9 cellular contexts compared by ENCODE assay signal in genomic region chr11:128776434-128777284, GRCh38.
DNase-seq lines count a peak whose midpoint lies in the region; ATAC-seq and FAIRE-seq lines count a peak whose summit lies in the region.
"Had no signal": no experiment of that assay in that cellular context is flagged by ENCODE, and none has a peak within 500 bp of the region (broad histone marks: within the 10 kb centered on the region; RNA-seq: fewer than 3 reads in every experiment).

No MANE protein-coding gene starts in this region.

- H3K27me3 ChIP-seq in small intestine (ENCODE audit: control insufficient read depth in 2 of 2, insufficient read depth in 2 of 2, low read length in 2 of 2) (no peaks in the 10 kb centered on the region), MG63 (no peaks in the 10 kb centered on the region)

- peak; percentile 73 for DNase-seq in CMK (ENCODE audit: low read depth)
- peak; percentile 41 for DNase-seq in Jurkat, Clone E6-1 (ENCODE audit: low read depth, low spot score)
- DNase-seq in activated T-cell treated with anti-CD3 and anti-CD28 coated beads for 4 hours, result peak; percentile 21
- DNase-seq in Right ventricle myocardium superior, result peak; percentile 83
- peak; percentile 20 for DNase-seq in small intestine
- no peak for DNase-seq in MG63

- intact Hi-C loops in Right ventricle myocardium superior (cut with DNase I), result no loop called here

- H3K4me3 ChIP-seq in Jurkat, Clone E6-1 (ENCODE audit: low read length), result no peak overlapping the region
- H3K4me3 ChIP-seq in small intestine (ENCODE audit: low read depth in 1 of 2, low read length in 2 of 2) (no peak overlapping the region), MG63 (no peak overlapping the region)

- no peak for FAIRE-seq in small intestine (lab: Jason Lieb, UNC)
- FAIRE-seq: islet of Langerhans had no signal

- H3K27ac ChIP-seq in small intestine (ENCODE audit: low read depth in 1 of 2, low read length in 1 of 2), result no peak overlapping the region

- H3K36me3 ChIP-seq in small intestine (ENCODE audit: control insufficient read depth in 2 of 2, insufficient read depth in 2 of 2, low read length in 2 of 2), result peaks cover 0 to 3% of the 10 kb centered on the region in 2 donors
- no peaks in the 10 kb centered on the region for H3K36me3 ChIP-seq in MG63

- peak; percentile 88 for ATAC-seq in Right ventricle myocardium superior (ENCODE audit: poor library complexity)
- no peak for ATAC-seq in HG02759 (IDR thresholded peaks at IDR 0.05; ENCODE audit: unreplicated experiment)
- ATAC-seq in HG03439 (IDR thresholded peaks at IDR 0.05; ENCODE audit: unreplicated experiment), result no peak

- H3K9me3 ChIP-seq in small intestine (ENCODE audit: control insufficient read depth, low read depth) (no peaks in the 10 kb centered on the region), MG63 (no peaks in the 10 kb centered on the region)

- no peaks in the 10 kb centered on the region for H3K4me1 ChIP-seq in small intestine (ENCODE audit: control insufficient read depth in 2 of 2, insufficient read depth in 1 of 2, low read depth in 1 of 2, low read length in 1 of 2)

- WGBS in small intestine, 3 donors, result 47 to 64% (median 61%) methylated on average over 36 of the region's 36 CpGs
